In the genomic region with DNA sequence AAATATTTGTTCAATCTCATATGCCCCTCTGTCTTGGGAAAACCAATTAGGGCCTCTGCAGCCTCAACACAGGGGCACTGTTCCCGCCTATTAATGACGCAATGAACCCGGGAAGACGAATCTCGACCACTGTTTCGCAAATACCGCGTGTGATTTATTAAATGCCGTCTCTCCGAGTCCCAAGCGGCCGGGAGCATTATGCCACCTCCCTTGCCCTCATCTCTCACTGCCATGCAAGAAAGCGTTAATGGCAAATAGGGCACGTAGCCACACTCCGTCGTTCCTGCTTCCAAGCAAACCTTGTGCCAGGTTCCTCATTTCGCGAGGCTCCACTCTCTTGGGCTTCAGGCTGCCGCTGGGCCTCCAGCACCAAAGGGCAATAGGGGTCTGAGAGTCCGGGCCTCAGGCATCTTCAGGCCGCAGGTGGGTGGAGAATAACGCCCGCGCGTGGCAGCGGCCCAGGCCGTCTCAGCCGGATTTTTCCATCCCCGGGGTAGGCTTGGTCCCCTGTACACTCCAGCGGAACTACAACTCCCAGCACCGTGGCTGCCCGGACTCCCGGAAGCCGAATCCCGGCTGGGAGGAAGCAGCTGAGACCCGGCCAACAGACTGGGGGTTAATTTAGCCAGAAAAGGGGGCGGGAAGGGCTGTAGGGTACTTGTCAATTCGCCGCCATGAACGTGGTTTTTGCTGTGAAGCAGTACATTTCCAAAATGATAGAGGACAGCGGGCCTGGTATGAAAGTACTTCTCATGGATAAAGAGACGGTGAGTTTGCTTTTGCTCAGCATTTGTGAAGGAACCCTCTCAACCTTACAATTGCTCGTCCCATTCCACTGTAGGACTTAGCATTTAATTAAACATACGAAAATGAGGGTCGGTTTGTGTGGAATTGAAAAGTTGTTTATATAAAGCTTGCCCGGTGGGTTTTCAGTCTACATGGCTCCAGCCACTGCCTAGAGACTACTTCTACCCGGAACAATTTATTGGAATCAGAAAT, we compare ENCODE assay signal across 1 cellular context.
A peak's percentile ranks its signal among the peaks of the same experiment; 100 is the strongest.
TF ChIP-seq lines count a peak whose summit lies in the region.

A gene with protein sequence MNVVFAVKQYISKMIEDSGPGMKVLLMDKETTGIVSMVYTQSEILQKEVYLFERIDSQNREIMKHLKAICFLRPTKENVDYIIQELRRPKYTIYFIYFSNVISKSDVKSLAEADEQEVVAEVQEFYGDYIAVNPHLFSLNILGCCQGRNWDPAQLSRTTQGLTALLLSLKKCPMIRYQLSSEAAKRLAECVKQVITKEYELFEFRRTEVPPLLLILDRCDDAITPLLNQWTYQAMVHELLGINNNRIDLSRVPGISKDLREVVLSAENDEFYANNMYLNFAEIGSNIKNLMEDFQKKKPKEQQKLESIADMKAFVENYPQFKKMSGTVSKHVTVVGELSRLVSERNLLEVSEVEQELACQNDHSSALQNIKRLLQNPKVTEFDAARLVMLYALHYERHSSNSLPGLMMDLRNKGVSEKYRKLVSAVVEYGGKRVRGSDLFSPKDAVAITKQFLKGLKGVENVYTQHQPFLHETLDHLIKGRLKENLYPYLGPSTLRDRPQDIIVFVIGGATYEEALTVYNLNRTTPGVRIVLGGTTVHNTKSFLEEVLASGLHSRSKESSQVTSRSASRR (plus strand): TSS at position 593 of the 999 bp plus-strand sequence. CDS start 82 bp downstream, at position 675.

TF ChIP-seq in K562, 482 proteins besides CTCF, POLR2A, EP300 and RAD21 (continued from another document and continues in another):
- TF ChIP-seq, protein P1, sequence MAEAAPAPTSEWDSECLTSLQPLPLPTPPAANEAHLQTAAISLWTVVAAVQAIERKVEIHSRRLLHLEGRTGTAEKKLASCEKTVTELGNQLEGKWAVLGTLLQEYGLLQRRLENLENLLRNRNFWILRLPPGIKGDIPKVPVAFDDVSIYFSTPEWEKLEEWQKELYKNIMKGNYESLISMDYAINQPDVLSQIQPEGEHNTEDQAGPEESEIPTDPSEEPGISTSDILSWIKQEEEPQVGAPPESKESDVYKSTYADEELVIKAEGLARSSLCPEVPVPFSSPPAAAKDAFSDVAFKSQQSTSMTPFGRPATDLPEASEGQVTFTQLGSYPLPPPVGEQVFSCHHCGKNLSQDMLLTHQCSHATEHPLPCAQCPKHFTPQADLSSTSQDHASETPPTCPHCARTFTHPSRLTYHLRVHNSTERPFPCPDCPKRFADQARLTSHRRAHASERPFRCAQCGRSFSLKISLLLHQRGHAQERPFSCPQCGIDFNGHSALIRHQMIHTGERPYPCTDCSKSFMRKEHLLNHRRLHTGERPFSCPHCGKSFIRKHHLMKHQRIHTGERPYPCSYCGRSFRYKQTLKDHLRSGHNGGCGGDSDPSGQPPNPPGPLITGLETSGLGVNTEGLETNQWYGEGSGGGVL (CRISPR knock-in tag; IDR thresholded peaks at IDR 0.05), result no peak
- TF ChIP-seq HDAC8 (tag; IDR thresholded peaks at IDR 0.05), result 0 out of 2 replicates have a peak, but pooled peaks have one; percentile 48
- TF ChIP-seq ZZZ3 (IDR thresholded peaks at IDR 0.05), result peak; percentile 26; the same call in 1 of the 2 replicates
- TF ChIP-seq EP400 (IDR thresholded peaks at IDR 0.05), result peak; percentile 95
- TF ChIP-seq, protein P2, sequence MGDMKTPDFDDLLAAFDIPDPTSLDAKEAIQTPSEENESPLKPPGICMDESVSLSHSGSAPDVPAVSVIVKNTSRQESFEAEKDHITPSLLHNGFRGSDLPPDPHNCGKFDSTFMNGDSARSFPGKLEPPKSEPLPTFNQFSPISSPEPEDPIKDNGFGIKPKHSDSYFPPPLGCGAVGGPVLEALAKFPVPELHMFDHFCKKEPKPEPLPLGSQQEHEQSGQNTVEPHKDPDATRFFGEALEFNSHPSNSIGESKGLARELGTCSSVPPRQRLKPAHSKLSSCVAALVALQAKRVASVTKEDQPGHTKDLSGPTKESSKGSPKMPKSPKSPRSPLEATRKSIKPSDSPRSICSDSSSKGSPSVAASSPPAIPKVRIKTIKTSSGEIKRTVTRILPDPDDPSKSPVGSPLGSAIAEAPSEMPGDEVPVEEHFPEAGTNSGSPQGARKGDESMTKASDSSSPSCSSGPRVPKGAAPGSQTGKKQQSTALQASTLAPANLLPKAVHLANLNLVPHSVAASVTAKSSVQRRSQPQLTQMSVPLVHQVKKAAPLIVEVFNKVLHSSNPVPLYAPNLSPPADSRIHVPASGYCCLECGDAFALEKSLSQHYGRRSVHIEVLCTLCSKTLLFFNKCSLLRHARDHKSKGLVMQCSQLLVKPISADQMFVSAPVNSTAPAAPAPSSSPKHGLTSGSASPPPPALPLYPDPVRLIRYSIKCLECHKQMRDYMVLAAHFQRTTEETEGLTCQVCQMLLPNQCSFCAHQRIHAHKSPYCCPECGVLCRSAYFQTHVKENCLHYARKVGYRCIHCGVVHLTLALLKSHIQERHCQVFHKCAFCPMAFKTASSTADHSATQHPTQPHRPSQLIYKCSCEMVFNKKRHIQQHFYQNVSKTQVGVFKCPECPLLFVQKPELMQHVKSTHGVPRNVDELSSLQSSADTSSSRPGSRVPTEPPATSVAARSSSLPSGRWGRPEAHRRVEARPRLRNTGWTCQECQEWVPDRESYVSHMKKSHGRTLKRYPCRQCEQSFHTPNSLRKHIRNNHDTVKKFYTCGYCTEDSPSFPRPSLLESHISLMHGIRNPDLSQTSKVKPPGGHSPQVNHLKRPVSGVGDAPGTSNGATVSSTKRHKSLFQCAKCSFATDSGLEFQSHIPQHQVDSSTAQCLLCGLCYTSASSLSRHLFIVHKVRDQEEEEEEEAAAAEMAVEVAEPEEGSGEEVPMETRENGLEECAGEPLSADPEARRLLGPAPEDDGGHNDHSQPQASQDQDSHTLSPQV (IDR thresholded peaks at IDR 0.05), result peak; percentile 80
- TF ChIP-seq, protein P3, sequence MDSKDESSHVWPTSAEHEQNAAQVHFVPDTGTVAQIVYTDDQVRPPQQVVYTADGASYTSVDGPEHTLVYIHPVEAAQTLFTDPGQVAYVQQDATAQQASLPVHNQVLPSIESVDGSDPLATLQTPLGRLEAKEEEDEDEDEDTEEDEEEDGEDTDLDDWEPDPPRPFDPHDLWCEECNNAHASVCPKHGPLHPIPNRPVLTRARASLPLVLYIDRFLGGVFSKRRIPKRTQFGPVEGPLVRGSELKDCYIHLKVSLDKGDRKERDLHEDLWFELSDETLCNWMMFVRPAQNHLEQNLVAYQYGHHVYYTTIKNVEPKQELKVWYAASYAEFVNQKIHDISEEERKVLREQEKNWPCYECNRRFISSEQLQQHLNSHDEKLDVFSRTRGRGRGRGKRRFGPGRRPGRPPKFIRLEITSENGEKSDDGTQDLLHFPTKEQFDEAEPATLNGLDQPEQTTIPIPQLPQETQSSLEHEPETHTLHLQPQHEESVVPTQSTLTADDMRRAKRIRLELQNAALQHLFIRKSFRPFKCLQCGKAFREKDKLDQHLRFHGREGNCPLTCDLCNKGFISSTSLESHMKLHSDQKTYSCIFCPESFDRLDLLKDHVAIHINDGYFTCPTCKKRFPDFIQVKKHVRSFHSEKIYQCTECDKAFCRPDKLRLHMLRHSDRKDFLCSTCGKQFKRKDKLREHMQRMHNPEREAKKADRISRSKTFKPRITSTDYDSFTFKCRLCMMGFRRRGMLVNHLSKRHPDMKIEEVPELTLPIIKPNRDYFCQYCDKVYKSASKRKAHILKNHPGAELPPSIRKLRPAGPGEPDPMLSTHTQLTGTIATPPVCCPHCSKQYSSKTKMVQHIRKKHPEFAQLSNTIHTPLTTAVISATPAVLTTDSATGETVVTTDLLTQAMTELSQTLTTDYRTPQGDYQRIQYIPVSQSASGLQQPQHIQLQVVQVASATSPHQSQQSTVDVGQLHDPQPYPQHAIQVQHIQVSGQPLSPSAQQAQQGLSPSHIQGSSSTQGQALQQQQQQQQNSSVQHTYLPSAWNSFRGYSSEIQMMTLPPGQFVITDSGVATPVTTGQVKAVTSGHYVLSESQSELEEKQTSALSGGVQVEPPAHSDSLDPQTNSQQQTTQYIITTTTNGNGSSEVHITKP (IDR thresholded peaks at IDR 0.05; ENCODE audit: partially characterized antibody), result peak; percentile 99
- TF ChIP-seq ZNF780A (CRISPR knock-in tag; IDR thresholded peaks at IDR 0.05), result no peak
- no peak for TF ChIP-seq ZNF785 (CRISPR knock-in tag; IDR thresholded peaks at IDR 0.05)
- TF ChIP-seq NELFE (IDR thresholded peaks at IDR 0.05; ENCODE audit: insufficient read depth, insufficient read length), result no peak
- TF ChIP-seq SRF (CRISPR knock-in tag; IDR thresholded peaks at IDR 0.05), result no peak; a peak in 1 of 4 replicates
- no peak for TF ChIP-seq TGIF2 (CRISPR knock-in tag; IDR thresholded peaks at IDR 0.05)
- TF ChIP-seq SIN3A (IDR thresholded peaks at IDR 0.05; ENCODE audit: borderline replicate concordance in 2 of 2, control insufficient read depth in 1 of 2, low read depth in 2 of 2, low read length in 2 of 2), result peak; percentile 88 to 97
- TF ChIP-seq RBM22 (IDR thresholded peaks at IDR 0.05; ENCODE audit: low read depth, low read length, poor library complexity, severe bottlenecking), result no peak
- TF ChIP-seq ZNF263 (CRISPR knock-in tag; IDR thresholded peaks at IDR 0.05; ENCODE audit: borderline replicate concordance), result no peak; the same call in 1 of the 2 replicates
- TF ChIP-seq RBM25 (IDR thresholded peaks at IDR 0.05; ENCODE audit: low read depth, low read length, severe bottlenecking), result no peak
- TF ChIP-seq ZNF77 (CRISPR knock-in tag; IDR thresholded peaks at IDR 0.05), result no peak
- TF ChIP-seq ZNF584 (CRISPR knock-in tag; IDR thresholded peaks at IDR 0.05; ENCODE audit: low read depth), result peak; percentile 69; the same call in 1 of the 2 replicates
- TF ChIP-seq MTA3 (IDR thresholded peaks at IDR 0.05; ENCODE audit: borderline replicate concordance), result peak; percentile 41; the same call in 1 of the 2 replicates
- TF ChIP-seq GABPB1 (CRISPR knock-in tag; IDR thresholded peaks at IDR 0.05), result peak; percentile 97
- TF ChIP-seq ZNF217 (CRISPR knock-in tag; IDR thresholded peaks at IDR 0.05), result no peak
- TF ChIP-seq ZBTB1 (CRISPR knock-in tag; IDR thresholded peaks at IDR 0.05; ENCODE audit: borderline replicate concordance, low read depth), result 0 out of 2 replicates have a peak, but pooled peaks have one; percentile 48
- TF ChIP-seq ETS2 (tag; IDR thresholded peaks at IDR 0.05; ENCODE audit: borderline replicate concordance, poor library complexity, severe bottlenecking), result no peak
- TF ChIP-seq CXXC5 (CRISPR knock-in tag; IDR thresholded peaks at IDR 0.05), result peak; percentile 68
- no peak for TF ChIP-seq ZNF778 (CRISPR knock-in tag; IDR thresholded peaks at IDR 0.05)
- peak; percentile 24 for TF ChIP-seq HNRNPLL (IDR thresholded peaks at IDR 0.05; ENCODE audit: low read depth, low read length, poor library complexity, severe bottlenecking)
- TF ChIP-seq, protein P4, sequence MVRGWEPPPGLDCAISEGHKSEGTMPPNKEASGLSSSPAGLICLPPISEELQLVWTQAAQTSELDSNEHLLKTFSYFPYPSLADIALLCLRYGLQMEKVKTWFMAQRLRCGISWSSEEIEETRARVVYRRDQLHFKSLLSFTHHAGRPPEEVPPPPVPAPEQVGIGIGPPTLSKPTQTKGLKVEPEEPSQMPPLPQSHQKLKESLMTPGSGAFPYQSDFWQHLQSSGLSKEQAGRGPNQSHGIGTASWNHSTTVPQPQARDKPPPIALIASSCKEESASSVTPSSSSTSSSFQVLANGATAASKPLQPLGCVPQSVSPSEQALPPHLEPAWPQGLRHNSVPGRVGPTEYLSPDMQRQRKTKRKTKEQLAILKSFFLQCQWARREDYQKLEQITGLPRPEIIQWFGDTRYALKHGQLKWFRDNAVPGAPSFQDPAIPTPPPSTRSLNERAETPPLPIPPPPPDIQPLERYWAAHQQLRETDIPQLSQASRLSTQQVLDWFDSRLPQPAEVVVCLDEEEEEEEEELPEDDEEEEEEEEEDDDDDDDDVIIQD (CRISPR knock-in tag; IDR thresholded peaks at IDR 0.05), result peak; percentile 65; the same call in 1 of the 2 replicates
- peak; percentile 10; the same call in 1 of the 2 replicates for TF ChIP-seq ZNF583 (CRISPR knock-in tag; IDR thresholded peaks at IDR 0.05)
- TF ChIP-seq, protein P5, sequence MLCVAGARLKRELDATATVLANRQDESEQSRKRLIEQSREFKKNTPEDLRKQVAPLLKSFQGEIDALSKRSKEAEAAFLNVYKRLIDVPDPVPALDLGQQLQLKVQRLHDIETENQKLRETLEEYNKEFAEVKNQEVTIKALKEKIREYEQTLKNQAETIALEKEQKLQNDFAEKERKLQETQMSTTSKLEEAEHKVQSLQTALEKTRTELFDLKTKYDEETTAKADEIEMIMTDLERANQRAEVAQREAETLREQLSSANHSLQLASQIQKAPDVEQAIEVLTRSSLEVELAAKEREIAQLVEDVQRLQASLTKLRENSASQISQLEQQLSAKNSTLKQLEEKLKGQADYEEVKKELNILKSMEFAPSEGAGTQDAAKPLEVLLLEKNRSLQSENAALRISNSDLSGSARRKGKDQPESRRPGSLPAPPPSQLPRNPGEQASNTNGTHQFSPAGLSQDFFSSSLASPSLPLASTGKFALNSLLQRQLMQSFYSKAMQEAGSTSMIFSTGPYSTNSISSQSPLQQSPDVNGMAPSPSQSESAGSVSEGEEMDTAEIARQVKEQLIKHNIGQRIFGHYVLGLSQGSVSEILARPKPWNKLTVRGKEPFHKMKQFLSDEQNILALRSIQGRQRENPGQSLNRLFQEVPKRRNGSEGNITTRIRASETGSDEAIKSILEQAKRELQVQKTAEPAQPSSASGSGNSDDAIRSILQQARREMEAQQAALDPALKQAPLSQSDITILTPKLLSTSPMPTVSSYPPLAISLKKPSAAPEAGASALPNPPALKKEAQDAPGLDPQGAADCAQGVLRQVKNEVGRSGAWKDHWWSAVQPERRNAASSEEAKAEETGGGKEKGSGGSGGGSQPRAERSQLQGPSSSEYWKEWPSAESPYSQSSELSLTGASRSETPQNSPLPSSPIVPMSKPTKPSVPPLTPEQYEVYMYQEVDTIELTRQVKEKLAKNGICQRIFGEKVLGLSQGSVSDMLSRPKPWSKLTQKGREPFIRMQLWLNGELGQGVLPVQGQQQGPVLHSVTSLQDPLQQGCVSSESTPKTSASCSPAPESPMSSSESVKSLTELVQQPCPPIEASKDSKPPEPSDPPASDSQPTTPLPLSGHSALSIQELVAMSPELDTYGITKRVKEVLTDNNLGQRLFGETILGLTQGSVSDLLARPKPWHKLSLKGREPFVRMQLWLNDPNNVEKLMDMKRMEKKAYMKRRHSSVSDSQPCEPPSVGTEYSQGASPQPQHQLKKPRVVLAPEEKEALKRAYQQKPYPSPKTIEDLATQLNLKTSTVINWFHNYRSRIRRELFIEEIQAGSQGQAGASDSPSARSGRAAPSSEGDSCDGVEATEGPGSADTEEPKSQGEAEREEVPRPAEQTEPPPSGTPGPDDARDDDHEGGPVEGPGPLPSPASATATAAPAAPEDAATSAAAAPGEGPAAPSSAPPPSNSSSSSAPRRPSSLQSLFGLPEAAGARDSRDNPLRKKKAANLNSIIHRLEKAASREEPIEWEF (CRISPR knock-in tag; IDR thresholded peaks at IDR 0.05), result no peak
- TF ChIP-seq KDM4B (IDR thresholded peaks at IDR 0.05; ENCODE audit: borderline replicate concordance in 2 of 2, low read depth in 1 of 2), result peak in 1 of 2 experiments; percentile 91; a peak in 1 of 4 replicates
- peak; percentile 45 for TF ChIP-seq CHD4 (IDR thresholded peaks at IDR 0.05; ENCODE audit: insufficient read depth, insufficient replicate concordance, low read depth, low read length, poor library complexity, severe bottlenecking)
- TF ChIP-seq, protein P6, sequence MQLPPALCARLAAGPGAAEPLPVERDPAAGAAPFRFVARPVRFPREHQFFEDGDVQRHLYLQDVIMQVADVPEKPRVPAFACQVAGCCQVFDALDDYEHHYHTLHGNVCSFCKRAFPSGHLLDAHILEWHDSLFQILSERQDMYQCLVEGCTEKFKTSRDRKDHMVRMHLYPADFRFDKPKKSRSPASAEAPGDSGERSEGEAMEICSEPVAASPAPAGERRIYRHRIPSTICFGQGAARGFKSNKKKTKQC (CRISPR knock-in tag; IDR thresholded peaks at IDR 0.05), result peak; percentile 82; the same call in 1 of the 2 replicates
- TF ChIP-seq SLC30A9 (CRISPR knock-in tag; IDR thresholded peaks at IDR 0.05), result no peak
